ENCODE assay signal across 12 cellular contexts in genomic region chrX:154321624-154322023, GRCh38. TPM values are rescaled to one million over a fixed set of nuclear protein-coding genes. Genes with fewer than 3 reads are reported as not detected.
DNase-seq lines count a peak whose midpoint lies in the region; ATAC-seq and TF ChIP-seq lines count a peak whose summit lies in the region.
"Had no signal": no experiment of that assay in that cellular context is flagged by ENCODE, and none has a peak within 500 bp of the region (broad histone marks: within the 10 kb centered on the region; RNA-seq: fewer than 3 reads in every experiment).

No MANE protein-coding gene starts in this region.

- CTCF ChIA-PET in WTC11 (lab: Charles Lee): no interaction called here

- DNase-seq in EH (ENCODE audit: low read depth) (peak; percentile 42), HFFc6 (peak; percentile 12), WTC11 (ENCODE audit: low spot score) (no peak), left lobe of liver (ENCODE audit: low spot score) (no peak), NCI-H510A (lab: John Stamatoyannopoulos, UW) (no peak)
- no peak for DNase-seq in stimulated activated naive CD4-positive, alpha-beta T cell (lab: John Stamatoyannopoulos, UW)
- DNase-seq: NCI-H1048 had no signal

- POLR2A ChIA-PET in WTC11 (lab: Charles Lee): no interaction called here

- H3K27ac Mint-ChIP-seq in HFFc6 (no peak overlapping the region), WTC11 (no peak overlapping the region)
- H3K27ac Mint-ChIP-seq: dendritic cell treated with granulocyte-macrophage colony-stimulating factor and Interleukin-4, amounts not matched to agents 40 ng/mL and 50 ng/mL, for 4 days had no signal

- peaks cover 32% of the 10 kb centered on the region for H3K27me3 Mint-ChIP-seq in HFFc6 (ENCODE audit: insufficient read depth)
- H3K27me3 Mint-ChIP-seq in WTC11 (ENCODE audit: low read depth): no peaks in the 10 kb centered on the region

- peak; percentile 34; the same call in 1 of the 2 replicates for ATAC-seq in WTC11
- peak; percentile 59 for ATAC-seq in left lobe of liver
- no peak for ATAC-seq in GM19452 (IDR thresholded peaks at IDR 0.05; ENCODE audit: unreplicated experiment)
- no peak for ATAC-seq in GM21447 (IDR thresholded peaks at IDR 0.05; ENCODE audit: unreplicated experiment)

- H3K4me1 Mint-ChIP-seq in HFFc6 (ENCODE audit: low read depth) (peaks cover 8% of the 10 kb centered on the region; the same call in 1 of the 2 replicates), WTC11 (0 out of 2 replicates have a peak, but pooled peaks cover 2% of the 10 kb centered on the region)

- TF ChIP-seq CTCF in HFFc6 (IDR thresholded peaks at IDR 0.05) (no peak), WTC11 (IDR thresholded peaks at IDR 0.05) (no peak)

- no peaks in the 10 kb centered on the region for H3K36me3 Mint-ChIP-seq in HFFc6 (ENCODE audit: low read depth)
- H3K36me3 Mint-ChIP-seq in WTC11: no peaks in the 10 kb centered on the region

- H3K9me3 Mint-ChIP-seq in HFFc6 (no peaks in the 10 kb centered on the region), WTC11 (no peaks in the 10 kb centered on the region)
- H3K9me3 Mint-ChIP-seq: dendritic cell treated with granulocyte-macrophage colony-stimulating factor and Interleukin-4, amounts not matched to agents 40 ng/mL and 50 ng/mL, for 4 days had no signal

- no peak overlapping the region for H3K4me3 Mint-ChIP-seq in HFFc6
- no peak overlapping the region for H3K4me3 Mint-ChIP-seq in WTC11
- H3K4me3 Mint-ChIP-seq: dendritic cell treated with granulocyte-macrophage colony-stimulating factor and Interleukin-4, amounts not matched to agents 40 ng/mL and 50 ng/mL, for 4 days had no signal

TF ChIP-seq in WTC11, 78 proteins besides CTCF, POLR2A, EP300 and RAD21 (continues in another document):
- TF ChIP-seq GRHL2 (CRISPR knock-in tag; IDR thresholded peaks at IDR 0.05; ENCODE audit: insufficient replicate concordance, severe bottlenecking): no peak
- no peak for TF ChIP-seq ERG (CRISPR knock-in tag; IDR thresholded peaks at IDR 0.05)
- no peak for TF ChIP-seq TEAD4 (CRISPR knock-in tag; IDR thresholded peaks at IDR 0.05)
- no peak for TF ChIP-seq ZMAT4 (CRISPR knock-in tag; IDR thresholded peaks at IDR 0.05)
- no peak for TF ChIP-seq OVOL2 (CRISPR knock-in tag; IDR thresholded peaks at IDR 0.05; ENCODE audit: borderline replicate concordance)
- TF ChIP-seq PRRX2 (CRISPR knock-in tag; IDR thresholded peaks at IDR 0.05): no peak
- no peak for TF ChIP-seq ZNF416 (CRISPR knock-in tag; IDR thresholded peaks at IDR 0.05)
- TF ChIP-seq MLX (CRISPR knock-in tag; IDR thresholded peaks at IDR 0.05): no peak
- no peak for TF ChIP-seq TP53 (CRISPR knock-in tag; IDR thresholded peaks at IDR 0.05)
- TF ChIP-seq ZNF121 (CRISPR knock-in tag; IDR thresholded peaks at IDR 0.05): no peak
- no peak for TF ChIP-seq ZSCAN18 (CRISPR knock-in tag; IDR thresholded peaks at IDR 0.05)
- TF ChIP-seq IRF1 (CRISPR knock-in tag; IDR thresholded peaks at IDR 0.05): no peak
- TF ChIP-seq ATF1 (CRISPR knock-in tag; IDR thresholded peaks at IDR 0.05): no peak
- no peak for TF ChIP-seq ZNF219 (CRISPR knock-in tag; IDR thresholded peaks at IDR 0.05; ENCODE audit: borderline replicate concordance)
- no peak for TF ChIP-seq ZNF317 (CRISPR knock-in tag; IDR thresholded peaks at IDR 0.05; ENCODE audit: borderline replicate concordance, low read depth)
- no peak for TF ChIP-seq ETV6 (CRISPR knock-in tag; IDR thresholded peaks at IDR 0.05)
- no peak for TF ChIP-seq ZNF532 (CRISPR knock-in tag; IDR thresholded peaks at IDR 0.05; ENCODE audit: borderline replicate concordance)

RNA-seq across cellular contexts. Expression of gene TKTL1, which starts 26.0 kb away (rescaled TPM):
- total RNA-seq in HFFc6 (2021; fragmentation: NEBNext Ultra II Directional; extraction: Animal tissue kit (Norgen Biotek cat#: 25700)): not detected
- total RNA-seq in WTC11 (2021) (0.46 to 0.53 TPM in 2 of 3 replicates, not detected in the other), left lobe of liver (not detected)

RNA-seq across cellular contexts. Expression of gene TEX28, which starts 26.7 kb away (rescaled TPM):
- not detected for total RNA-seq in HFFc6 (2021; fragmentation: NEBNext Ultra II Directional; extraction: Animal tissue kit (Norgen Biotek cat#: 25700))
- not detected in 3 replicates for total RNA-seq in WTC11 (2021)
- total RNA-seq in left lobe of liver: not detected
- total RNA-seq: T-helper 2 cell treated with Interferon-gamma antibody and Interleukin-4, amounts not matched to agents 100 ng/mL and 5 ng/mL, for 36 hours; thoracic aorta had no signal

RNA-seq across cellular contexts. Expression of gene FLNA, which starts 52.8 kb away (rescaled TPM):
- total RNA-seq in HFFc6 (2021; fragmentation: NEBNext Ultra II Directional; extraction: Animal tissue kit (Norgen Biotek cat#: 25700)): 1,000 to 10,000 TPM; 2,260 to 2,886 (median 2,666) TPM
- total RNA-seq in WTC11 (2021) (914 to 1,017 TPM (median 992 TPM) in 3 replicates), left lobe of liver (76.6 TPM)

RNA-seq across cellular contexts. Expression of gene EMD, which starts 57.5 kb away (rescaled TPM):
- 100 to 1,000 TPM in 4 of 6 experiments, 10 to 100 TPM in 2; 84.8 to 119 (median 108) TPM for total RNA-seq in HFFc6 (2021; fragmentation: NEBNext Ultra II Directional; extraction: Animal tissue kit (Norgen Biotek cat#: 25700))
- 69.8 to 78.3 TPM (median 72.7 TPM) in 3 replicates for total RNA-seq in WTC11 (2021)
- total RNA-seq in left lobe of liver: 19.5 TPM

Comparison
In these comparisons a context has a peak if more than half of its experiments do, and no peak if none do; other contexts are left out.
1. DNase-seq: peak in EH (single experiment) and HFFc6 (single experiment); none in WTC11 (single experiment), left lobe of liver (single experiment), NCI-H510A (single experiment) and stimulated activated naive CD4-positive, alpha-beta T cell (0 of 6).
2. ATAC-seq: peak in WTC11 (single experiment) and left lobe of liver (single experiment); none in GM19452 (single experiment) and GM21447 (single experiment).
3. RNA of gene FLNA, which starts 52.8 kb away (total RNA-seq): 2,260 to 2,886 TPM in HFFc6 and 914 to 1,017 TPM in WTC11; 76.6 TPM in left lobe of liver (single experiment); every median in the first group is over 10 times any median in the second.